In the genomic region with DNA sequence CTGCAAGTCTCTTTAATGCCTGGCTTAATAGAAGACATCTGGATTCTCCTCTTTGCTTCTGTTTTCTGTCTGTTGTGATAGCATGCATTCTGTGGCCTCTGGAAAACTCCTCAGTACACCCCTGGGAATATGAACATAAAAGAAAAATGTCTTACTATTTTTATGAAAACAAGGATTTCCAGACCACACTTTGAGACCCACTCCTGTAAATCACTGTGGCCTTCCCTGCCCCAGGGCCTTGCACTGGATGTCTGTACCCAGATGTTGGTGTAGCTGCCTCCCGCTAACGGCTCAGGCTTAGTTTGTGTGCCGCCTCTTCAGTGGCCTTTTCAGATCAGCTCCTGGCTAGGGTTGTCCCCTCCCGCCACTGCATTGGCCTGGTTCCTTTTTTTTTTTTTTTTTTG, we compare ENCODE assay signal across 1 cellular context.
TF ChIP-seq lines count a peak whose summit lies in the region.

No MANE protein-coding gene starts in this region.

TF ChIP-seq in K562, 482 proteins besides CTCF, POLR2A, EP300 and RAD21 (continued from another document):
- 0 out of 2 replicates have a peak, but pooled peaks have one; percentile 38 for TF ChIP-seq ZNF384 (IDR thresholded peaks at IDR 0.05; ENCODE audit: low read depth, low read length)
- no peak for TF ChIP-seq NFIX (CRISPR knock-in tag; IDR thresholded peaks at IDR 0.05; ENCODE audit: low read depth)
